Comparison of ENCODE assay signal across 14 cellular contexts in genomic region chr11:103484545-103484944, GRCh38.
DNase-seq lines count a peak whose midpoint lies in the region; ATAC-seq and TF ChIP-seq lines count a peak whose summit lies in the region.
"Had no signal": no experiment of that assay in that cellular context is flagged by ENCODE, and none has a peak within 500 bp of the region (broad histone marks: within the 10 kb centered on the region; RNA-seq: fewer than 3 reads in every experiment).

No MANE protein-coding gene starts in this region.

- no peaks in the 10 kb centered on the region for H3K79me1 ChIP-seq in mesendoderm (ENCODE audit: low read length)

- H4K5ac ChIP-seq in mesendoderm (ENCODE audit: low read length): no peak overlapping the region

- no peak overlapping the region for H3K4ac ChIP-seq in mesendoderm (ENCODE audit: low read depth, low read length)

- DNase-seq in GM12864 (ENCODE audit: low read depth) (no peak), Karpas-422 (peak; percentile 52), iPS-NIHi7 (ENCODE audit: extremely low spot score) (peak; percentile 11), mesendoderm (no peak), hypothalamus (lab: John Stamatoyannopoulos, UW) (no peak), NCI-H2107 (lab: John Stamatoyannopoulos, UW) (no peak)
- DNase-seq: CD8-positive, alpha-beta T cell; NCI-H1105; NCI-H1694 treated with DMSO at 0.1 percent for 48 hours; NCI-H526 treated with DMSO at 0.1 percent for 48 hours; PC-9; T-helper 1 cell had no signal

- peak; percentile 7 for TF ChIP-seq CTCF in GM12864 (IDR thresholded peaks at IDR 0.05; ENCODE audit: low read depth, low read length, missing control alignments)

- no peak overlapping the region for H2BK120ac ChIP-seq in mesendoderm (ENCODE audit: low read depth, low read length)

- no peaks in the 10 kb centered on the region for H3K9me3 ChIP-seq in Karpas-422 (ENCODE audit: low read length)

- peak; percentile 24; the same call in 1 of the 3 replicates for ATAC-seq in SK-N-SH treated with all-trans-retinoic acid at 6 μM for 48 hours
- ATAC-seq: CD8-positive, alpha-beta T cell; Right ventricle myocardium inferior had no signal

- H3K4me1 ChIP-seq in Karpas-422 (ENCODE audit: low read length) (no peaks in the 10 kb centered on the region), mesendoderm (ENCODE audit: control insufficient read depth, low read depth, low read length) (no peaks in the 10 kb centered on the region)

- H3K23ac ChIP-seq in mesendoderm (ENCODE audit: low read length): no peak overlapping the region

- H2BK5ac ChIP-seq in mesendoderm (ENCODE audit: low read length): no peak overlapping the region

- H4K8ac ChIP-seq in mesendoderm (ENCODE audit: low read depth, low read length): no peak overlapping the region

- no peaks in the 10 kb centered on the region for H3K9me2 ChIP-seq in Karpas-422 (replicated peaks; ENCODE audit: insufficient read depth, low read length)

- no peak overlapping the region for H2AK5ac ChIP-seq in mesendoderm (ENCODE audit: low read length)

- H3K27ac ChIP-seq in Karpas-422 (ENCODE audit: low read length): no peak overlapping the region
- no peak overlapping the region for H3K27ac ChIP-seq in mesendoderm (ENCODE audit: low read depth, low read length)
- H3K27ac ChIP-seq: PC-9 had no signal

- H3K18ac ChIP-seq in mesendoderm (ENCODE audit: low read length): no peak overlapping the region

- no peak overlapping the region for H3K4me2 ChIP-seq in Karpas-422 (ENCODE audit: low read depth, low read length, poor library complexity, severe bottlenecking)
- no peak overlapping the region for H3K4me2 ChIP-seq in mesendoderm (ENCODE audit: low read length)
- H3K4me2 ChIP-seq: PC-9 had no signal

- H3K27me3 ChIP-seq in Karpas-422 (ENCODE audit: low read length): no peaks in the 10 kb centered on the region
- no peaks in the 10 kb centered on the region for H3K27me3 ChIP-seq in mesendoderm (ENCODE audit: insufficient read depth, low read length, poor library complexity)

- H3K36me3 ChIP-seq in Karpas-422 (ENCODE audit: insufficient read depth, low read length): no peaks in the 10 kb centered on the region
- no peaks in the 10 kb centered on the region for H3K36me3 ChIP-seq in mesendoderm (ENCODE audit: control insufficient read depth, insufficient read depth, low read length)

- no peak overlapping the region for H2BK15ac ChIP-seq in mesendoderm (replicated peaks; ENCODE audit: low read depth)

- no peaks in the 10 kb centered on the region for H4K20me1 ChIP-seq in Karpas-422 (ENCODE audit: insufficient read depth, low read depth, low read length)

- WGBS in mesendoderm (ENCODE audit: extremely low coverage, insufficient coverage, low lambda C conversion rate): no CpG with 5 or more reads among the region's 3 CpGs

- H3K79me2 ChIP-seq in Karpas-422 (ENCODE audit: low read length) (no peaks in the 10 kb centered on the region), mesendoderm (ENCODE audit: control insufficient read depth, insufficient read depth, low read length) (no peaks in the 10 kb centered on the region)

- H3K56ac ChIP-seq in mesendoderm (ENCODE audit: low read length): no peak overlapping the region

- H3K9ac ChIP-seq in Karpas-422 (ENCODE audit: low read length) (no peak overlapping the region), mesendoderm (ENCODE audit: low read length) (no peak overlapping the region)

- no peak overlapping the region for H2AFZ ChIP-seq in Karpas-422 (ENCODE audit: low read length)
- H2AFZ ChIP-seq: PC-9 had no signal

- H3K4me3 ChIP-seq in GM12864 (ENCODE audit: low read depth, low read length) (no peak overlapping the region), Karpas-422 (ENCODE audit: low read length) (no peak overlapping the region), mesendoderm (ENCODE audit: low read length) (no peak overlapping the region)
- H3K4me3 ChIP-seq: PC-9 had no signal

TF ChIP-seq in SK-N-SH treated with all-trans-retinoic acid at 6 μM for 48 hours, 23 proteins besides CTCF, POLR2A, EP300 and RAD21:
- no peak for TF ChIP-seq CSDC2 (CRISPR knock-in tag; IDR thresholded peaks at IDR 0.05)
- TF ChIP-seq SNAI2 (CRISPR knock-in tag; IDR thresholded peaks at IDR 0.05): no peak
- TF ChIP-seq POU6F1 (CRISPR knock-in tag; IDR thresholded peaks at IDR 0.05; ENCODE audit: borderline replicate concordance, low read depth): no peak
- TF ChIP-seq CSRNP3 (CRISPR knock-in tag; IDR thresholded peaks at IDR 0.05): no peak

Comparison
In these comparisons a context has a peak if more than half of its experiments do, and no peak if none do; other contexts are left out.
1. DNase-seq: peak in Karpas-422 (single experiment) and iPS-NIHi7 (single experiment); none in GM12864 (single experiment), mesendoderm (single experiment), hypothalamus (0 of 51) and NCI-H2107 (single experiment).